In the genomic region with DNA sequence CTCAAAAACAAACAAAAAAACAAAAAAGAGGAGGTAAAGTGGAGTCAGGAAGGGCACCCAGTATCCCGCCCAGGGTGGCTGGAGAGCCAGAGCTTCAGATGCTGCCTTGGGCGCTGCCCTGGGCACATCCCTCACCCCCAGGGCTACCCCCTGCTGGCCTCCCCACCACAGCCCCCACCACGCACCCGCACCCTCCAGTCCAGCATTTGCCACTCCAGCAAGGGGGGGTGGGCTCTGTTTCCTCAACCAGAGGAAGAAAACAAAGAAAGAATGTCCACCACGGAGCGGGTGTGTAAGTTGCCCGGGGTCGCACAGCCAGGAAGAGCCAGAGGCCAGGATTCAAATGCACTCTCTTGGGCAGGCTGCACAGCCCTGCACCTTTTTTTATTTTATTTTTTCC, we compare ENCODE assay signal across 26 cellular contexts.
"Had no signal": no experiment of that assay in that cellular context is flagged by ENCODE, and none has a peak within 500 bp of the region (broad histone marks: within the 10 kb centered on the region; RNA-seq: fewer than 3 reads in every experiment).

No MANE protein-coding gene starts in this region.

- H3K27me3 ChIP-seq: right atrium auricular region, right lobe of liver had no signal

- H3K9me3 ChIP-seq: right atrium auricular region, right lobe of liver, suprapubic skin, thoracic aorta, upper lobe of right lung had no signal

- H3K4me3 ChIP-seq: heart left ventricle, left ventricle myocardium inferior, mucosa of descending colon, right atrium auricular region, right lobe of liver, smooth muscle cell, suprapubic skin, thoracic aorta, tibial artery, upper lobe of right lung had no signal

- FAIRE-seq: islet of Langerhans, urothelium cell line had no signal

- ATAC-seq: heart left ventricle; mucosa of descending colon; naive thymus-derived CD4-positive, alpha-beta T cell; natural killer cell treated with Interleukin-12 subunit alpha and Interleukin-12 subunit beta and Interleukin-15 and Interleukin-18, amount 100 ng/mL, for 72 hours; right lobe of liver; stimulated activated memory B cell treated with anti-CD40 and anti-IgM and Interleukin-4, amounts not matched to agents 10 μg/mL and 1 μg/mL and 100 μg/mL, for 72 hours; upper lobe of right lung had no signal

- H3K36me3 ChIP-seq: heart left ventricle, left ventricle myocardium inferior, right atrium auricular region, right lobe of liver, suprapubic skin, thoracic aorta, tibial artery, upper lobe of right lung had no signal

- H2AFZ ChIP-seq: parathyroid adenoma had no signal

- H3K4me2 ChIP-seq: smooth muscle cell had no signal

- DNase-seq: heart left ventricle; hypothalamus; immature natural killer cell; left ventricle myocardium inferior; midbrain; mucosa of descending colon; naive thymus-derived CD4-positive, alpha-beta T cell; nucleus accumbens; right lobe of liver; stimulated activated CD4-positive, alpha-beta T cell treated with anti-CD3 and anti-CD28 coated beads, Interleukin-1b, Interleukin-23, amount 100 ng/mL, for 48 hours; stimulated activated CD4-positive, alpha-beta T cell treated with anti-CD3 and anti-CD28 coated beads, Interleukin-2, amount 100 ng/mL, for 48 hours; stimulated activated CD4-positive, alpha-beta T cell treated with anti-CD3 and anti-CD28 coated beads, Interleukin-4, amount 100 ng/mL, for 4 hours; stimulated activated CD8-positive, alpha-beta memory T cell treated with anti-CD3 and anti-CD28 coated beads, Interleukin-4, amount 100 ng/mL, for 48 hours; stimulated activated naive CD4-positive, alpha-beta T cell treated with Interleukin-2 at 50 U/mL for 16 hours; tibial artery; trophoblast cell; upper lobe of right lung had no signal

- H3K27ac ChIP-seq: heart left ventricle, left ventricle myocardium inferior, parathyroid adenoma, right atrium auricular region, right lobe of liver, suprapubic skin, thoracic aorta, tibial artery, upper lobe of right lung had no signal

- H3K9ac ChIP-seq: parathyroid adenoma had no signal

- H3K4me1 ChIP-seq: parathyroid adenoma, right lobe of liver had no signal

- H3K79me2 ChIP-seq: parathyroid adenoma had no signal
